ENCODE assay signal across 1 cellular context in the genomic region with DNA sequence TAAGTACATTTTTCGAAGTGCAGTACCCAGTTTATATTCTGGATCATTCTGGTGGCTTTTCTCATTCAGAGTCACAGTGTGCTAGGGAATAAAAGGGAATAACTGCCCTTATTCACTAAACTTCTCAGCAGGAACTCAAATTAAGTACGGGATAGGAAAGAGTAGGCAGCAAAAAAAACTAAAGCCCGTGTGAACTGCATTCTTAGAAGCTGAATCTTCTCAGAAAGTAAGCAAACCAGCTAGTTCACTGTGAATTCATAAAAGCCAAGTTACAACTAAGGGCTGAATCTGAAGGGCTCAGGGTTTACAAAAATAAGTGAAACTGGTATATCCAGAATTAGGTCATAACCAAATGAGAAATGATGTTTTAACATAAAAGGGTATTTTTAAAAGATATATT.
TF ChIP-seq lines count a peak whose summit lies in the region.

No MANE protein-coding gene starts in this region.

TF ChIP-seq in SK-N-SH treated with all-trans-retinoic acid at 6 μM for 48 hours, 23 proteins besides CTCF, POLR2A, EP300 and RAD21 (continued from another document):
- TF ChIP-seq TCF4 (CRISPR knock-in tag; IDR thresholded peaks at IDR 0.05; ENCODE audit: borderline replicate concordance) (no peak), ZFP3 (CRISPR knock-in tag; IDR thresholded peaks at IDR 0.05) (no peak), TOX (CRISPR knock-in tag; IDR thresholded peaks at IDR 0.05; ENCODE audit: borderline replicate concordance) (no peak), ZC3H10 (CRISPR knock-in tag; IDR thresholded peaks at IDR 0.05) (no peak), ZNF70 (CRISPR knock-in tag; IDR thresholded peaks at IDR 0.05) (no peak), RARB (CRISPR knock-in tag; IDR thresholded peaks at IDR 0.05) (no peak)
- TF ChIP-seq, protein P1, sequence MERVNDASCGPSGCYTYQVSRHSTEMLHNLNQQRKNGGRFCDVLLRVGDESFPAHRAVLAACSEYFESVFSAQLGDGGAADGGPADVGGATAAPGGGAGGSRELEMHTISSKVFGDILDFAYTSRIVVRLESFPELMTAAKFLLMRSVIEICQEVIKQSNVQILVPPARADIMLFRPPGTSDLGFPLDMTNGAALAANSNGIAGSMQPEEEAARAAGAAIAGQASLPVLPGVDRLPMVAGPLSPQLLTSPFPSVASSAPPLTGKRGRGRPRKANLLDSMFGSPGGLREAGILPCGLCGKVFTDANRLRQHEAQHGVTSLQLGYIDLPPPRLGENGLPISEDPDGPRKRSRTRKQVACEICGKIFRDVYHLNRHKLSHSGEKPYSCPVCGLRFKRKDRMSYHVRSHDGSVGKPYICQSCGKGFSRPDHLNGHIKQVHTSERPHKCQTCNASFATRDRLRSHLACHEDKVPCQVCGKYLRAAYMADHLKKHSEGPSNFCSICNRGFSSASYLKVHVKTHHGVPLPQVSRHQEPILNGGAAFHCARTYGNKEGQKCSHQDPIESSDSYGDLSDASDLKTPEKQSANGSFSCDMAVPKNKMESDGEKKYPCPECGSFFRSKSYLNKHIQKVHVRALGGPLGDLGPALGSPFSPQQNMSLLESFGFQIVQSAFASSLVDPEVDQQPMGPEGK (CRISPR knock-in tag; IDR thresholded peaks at IDR 0.05; ENCODE audit: borderline replicate concordance) = no peak
- TF ChIP-seq, protein P2, sequence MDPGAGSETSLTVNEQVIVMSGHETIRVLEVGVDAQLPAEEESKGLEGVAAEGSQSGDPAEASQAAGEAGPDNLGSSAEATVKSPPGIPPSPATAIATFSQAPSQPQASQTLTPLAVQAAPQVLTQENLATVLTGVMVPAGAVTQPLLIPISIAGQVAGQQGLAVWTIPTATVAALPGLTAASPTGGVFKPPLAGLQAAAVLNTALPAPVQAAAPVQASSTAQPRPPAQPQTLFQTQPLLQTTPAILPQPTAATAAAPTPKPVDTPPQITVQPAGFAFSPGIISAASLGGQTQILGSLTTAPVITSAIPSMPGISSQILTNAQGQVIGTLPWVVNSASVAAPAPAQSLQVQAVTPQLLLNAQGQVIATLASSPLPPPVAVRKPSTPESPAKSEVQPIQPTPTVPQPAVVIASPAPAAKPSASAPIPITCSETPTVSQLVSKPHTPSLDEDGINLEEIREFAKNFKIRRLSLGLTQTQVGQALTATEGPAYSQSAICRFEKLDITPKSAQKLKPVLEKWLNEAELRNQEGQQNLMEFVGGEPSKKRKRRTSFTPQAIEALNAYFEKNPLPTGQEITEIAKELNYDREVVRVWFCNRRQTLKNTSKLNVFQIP (CRISPR knock-in tag; IDR thresholded peaks at IDR 0.05; ENCODE audit: borderline replicate concordance, low read depth) = no peak
